Comparison of ENCODE assay signal across 7 cellular contexts in genomic region chr20:50153153-50153499, GRCh38. TPM values are rescaled to one million over a fixed set of nuclear protein-coding genes. Genes with fewer than 3 reads are reported as not detected.
DNase-seq lines count a peak whose midpoint lies in the region; ATAC-seq and TF ChIP-seq lines count a peak whose summit lies in the region.

No MANE protein-coding gene starts in this region.

- peak overlapping the region; percentile 81 for H3K4me3 Mint-ChIP-seq in natural killer cell

- peak overlapping the region; percentile 82 for H3K4me2 ChIP-seq in Karpas-422 (ENCODE audit: low read depth, low read length, poor library complexity, severe bottlenecking)

- DNase-seq in Karpas-422 (peak; percentile 62), natural killer cell (no peak)
- no peak for DNase-seq in stimulated activated naive CD4-positive, alpha-beta T cell (lab: John Stamatoyannopoulos, UW)

- H4K20me1 ChIP-seq in Karpas-422 (ENCODE audit: insufficient read depth, low read depth, low read length): peaks cover 8% of the 10 kb centered on the region; the same call in 1 of the 2 replicates

- no peaks in the 10 kb centered on the region for H3K9me3 Mint-ChIP-seq in natural killer cell

- TF ChIP-seq CTCF in natural killer cell (IDR thresholded peaks at IDR 0.05): no peak

- H3K4me1 ChIP-seq in Karpas-422 (ENCODE audit: low read length): peaks cover 22% of the 10 kb centered on the region

- H3K4me1 Mint-ChIP-seq in natural killer cell: peaks cover 34 to 58% of the 10 kb centered on the region in 2 donors

- H3K4me3 ChIP-seq in Karpas-422 (ENCODE audit: low read length): peak overlapping the region; percentile 79

- no peaks in the 10 kb centered on the region for H3K9me3 ChIP-seq in Karpas-422 (ENCODE audit: low read length)

- no peaks in the 10 kb centered on the region for H3K27me3 Mint-ChIP-seq in natural killer cell (ENCODE audit: low read depth in 2 of 2)

- H3K27ac Mint-ChIP-seq in natural killer cell: peak overlapping the region; percentile 65 to 96

- H3K36me3 ChIP-seq in Karpas-422 (ENCODE audit: insufficient read depth, low read length): no peaks in the 10 kb centered on the region

- peaks cover 49% of the 10 kb centered on the region for H3K79me2 ChIP-seq in Karpas-422 (ENCODE audit: low read length)

- ATAC-seq in GM18517 (IDR thresholded peaks at IDR 0.05; ENCODE audit: unreplicated experiment): peak; percentile 36
- ATAC-seq in natural killer cell: peak in 2 of 3 donors; percentile 0
- ATAC-seq in GM18520 (IDR thresholded peaks at IDR 0.05; ENCODE audit: unreplicated experiment): no peak
- ATAC-seq in HG03039 (IDR thresholded peaks at IDR 0.05; ENCODE audit: unreplicated experiment): no peak

- H2AFZ ChIP-seq in Karpas-422 (ENCODE audit: low read length): no peak overlapping the region

- no peaks in the 10 kb centered on the region for H3K27me3 ChIP-seq in Karpas-422 (ENCODE audit: low read length)

- H3K9me2 ChIP-seq in Karpas-422 (replicated peaks; ENCODE audit: insufficient read depth, low read length): no peaks in the 10 kb centered on the region

- intact Hi-C loops in natural killer cell (cut with micrococcal nuclease): loop anchor here (2.0 kb wide), 1 partner anchor 40 kb away; the partner anchor contains the start of gene UBE2V1

- H3K36me3 Mint-ChIP-seq in natural killer cell: no peaks in the 10 kb centered on the region

- H3K27ac ChIP-seq in Karpas-422 (ENCODE audit: low read length) (peak overlapping the region; percentile 0; the same call in 1 of the 2 replicates), cingulate gyrus (ENCODE audit: low read depth, low read length) (peak overlapping the region; percentile 88)

- peak overlapping the region; percentile 95 for H3K9ac ChIP-seq in Karpas-422 (ENCODE audit: low read length)

RNA-seq across cellular contexts. Expression of gene PEDS1, which starts 0.4 kb away (rescaled TPM):
- 14.5 and 29.7 TPM in 2 replicates for total RNA-seq in Karpas-422 (2014; rRNA removed; shearing (Covaris generic); ENCODE audit: low replicate concordance)
- 10 to 100 TPM; 27.4 to 32.8 (median 31.5) TPM for total RNA-seq in natural killer cell

RNA-seq across cellular contexts. Expression of gene CEBPB, which starts 37.5 kb away (rescaled TPM):
- total RNA-seq in Karpas-422 (2014; rRNA removed; shearing (Covaris generic); ENCODE audit: low replicate concordance): 24.4 and 49.1 TPM in 2 replicates
- total RNA-seq in natural killer cell: 10 to 100 TPM; 32.1 to 79.8 (median 68.2) TPM

RNA-seq across cellular contexts. Expression of gene UBE2V1, which starts 40.2 kb away (rescaled TPM):
- 76.7 and 95.6 TPM in 2 replicates for total RNA-seq in Karpas-422 (2014; rRNA removed; shearing (Covaris generic); ENCODE audit: low replicate concordance)
- 100 to 1,000 TPM; 194 to 238 (median 236) TPM for total RNA-seq in natural killer cell

Comparison
In these comparisons a context has a peak if more than half of its experiments do, and no peak if none do; other contexts are left out.
1. ATAC-seq: peak in GM18517 (single experiment) and natural killer cell (2 of 3); none in GM18520 (single experiment) and HG03039 (single experiment).